In the genomic region with DNA sequence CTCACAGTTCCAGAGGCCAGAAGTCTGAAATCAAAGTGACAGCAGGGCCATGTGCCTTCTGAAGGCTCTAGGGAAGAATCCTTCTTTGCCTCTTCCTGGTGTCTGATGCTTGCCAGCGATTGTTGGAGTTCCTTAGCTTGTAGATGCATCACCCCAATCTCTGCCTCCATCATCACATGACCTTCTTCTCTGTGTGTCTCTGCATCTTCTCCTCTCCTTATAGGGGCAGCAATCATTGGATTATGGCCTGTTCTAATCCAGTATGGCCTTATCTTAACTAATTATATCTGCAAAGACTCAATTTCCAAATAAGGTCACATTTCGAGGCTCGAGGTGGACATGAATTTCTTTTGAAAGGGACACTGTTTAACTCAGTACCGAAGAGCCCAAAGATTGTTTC, we compare ENCODE assay signal across 25 cellular contexts.
A peak's percentile ranks its signal among the peaks of the same experiment; 100 is the strongest.
DNase-seq lines count a peak whose midpoint lies in the region; ATAC-seq lines count a peak whose summit lies in the region.
"Had no signal": no experiment of that assay in that cellular context is flagged by ENCODE, and none has a peak within 500 bp of the region (broad histone marks: within the 10 kb centered on the region; RNA-seq: fewer than 3 reads in every experiment).

No MANE protein-coding gene starts in this region.

- no peak for ATAC-seq in HG03045 (IDR thresholded peaks at IDR 0.05; ENCODE audit: unreplicated experiment)
- ATAC-seq: A549; CD8-positive, alpha-beta T cell had no signal

- peak; percentile 21 for DNase-seq in NCI-H82 (lab: John Stamatoyannopoulos, UW)
- DNase-seq in NCI-H82 treated with DMSO at 0.1 percent for 48 hours (lab: John Stamatoyannopoulos, UW; ENCODE audit: unreplicated experiment), result no peak
- peak; percentile 93 for DNase-seq in SK-N-DZ (ENCODE audit: low spot score)
- DNase-seq: 8988T; ACHN; AML-193; BE2C; C1 segment of cervical spinal cord; Caco-2; Calu3; CD4-positive, alpha-beta memory T cell; CD4-positive, alpha-beta T cell; CD4-positive, CD25-positive, alpha-beta regulatory T cell; CD8-positive, alpha-beta memory T cell; CD8-positive, alpha-beta T cell; COR-L47; DMS 273 treated with DMSO at 0.1 percent for 48 hours; DMS153; DMS53; DMS79; DMS79 treated with DMSO at 0.1 percent for 48 hours; DND-41; EL had no signal
